ENCODE assay signal across 16 cellular contexts in the genomic region with DNA sequence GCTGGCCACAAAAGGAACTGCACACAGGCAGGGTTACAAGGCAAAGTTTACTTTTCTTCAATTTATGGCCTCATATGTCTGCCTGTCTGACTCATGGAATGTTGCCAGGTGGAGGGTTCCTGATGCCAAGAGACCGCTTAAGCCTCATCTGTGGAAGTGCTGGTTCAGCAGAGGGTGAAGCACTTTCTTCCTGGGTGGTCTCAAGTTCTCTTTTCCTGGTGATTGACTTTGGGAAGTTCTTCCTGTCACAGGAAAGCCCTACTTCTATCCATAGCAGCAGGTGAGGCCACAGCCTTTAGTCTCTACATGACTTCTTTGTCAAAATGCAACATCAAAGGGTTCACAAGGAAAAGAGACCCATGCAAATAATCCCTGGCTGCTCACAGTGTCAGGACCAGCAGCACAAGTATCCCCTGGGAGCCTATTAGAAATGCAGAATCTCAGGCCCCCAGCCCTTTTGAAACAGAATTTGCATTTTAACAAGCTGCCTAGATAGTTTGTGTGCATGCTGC.
DNase-seq lines count a peak whose midpoint lies in the region; ATAC-seq, FAIRE-seq and TF ChIP-seq lines count a peak whose summit lies in the region.
"Had no signal": no experiment of that assay in that cellular context is flagged by ENCODE, and none has a peak within 500 bp of the region (broad histone marks: within the 10 kb centered on the region; RNA-seq: fewer than 3 reads in every experiment).

No MANE protein-coding gene starts in this region.

- no peaks in the 10 kb centered on the region for H3K79me2 ChIP-seq in endothelial cell of umbilical vein (ENCODE audit: control insufficient read depth, insufficient read depth, low read length)

- DNase-seq in ELF-1 (ENCODE audit: low read depth, low spot score), result peak; percentile 68
- DNase-seq in NCI-H1092 treated with DMSO at 0.1 percent for 48 hours (lab: John Stamatoyannopoulos, UW), result peak; percentile 66
- peak; percentile 37 for DNase-seq in endothelial cell of umbilical vein (ENCODE audit: low read depth, low spot score)
- DNase-seq in sciatic nerve (ENCODE audit: low spot score), result no peak
- no peak for DNase-seq in germinal center (ENCODE audit: low spot score)
- no peak for DNase-seq in left ventricle myocardium inferior
- DNase-seq in dorsolateral prefrontal cortex, result no peak
- DNase-seq: activated naive CD8-positive, alpha-beta T cell treated with anti-CD3 and anti-CD28 coated beads, Interleukin-2, amount 10 ng/mL, durations not matched to agents 7 days and 5 days; activated T-cell treated with anti-CD3 and anti-CD28 coated beads for 4 hours; cortex of kidney; NCI-H2171 had no signal

- FAIRE-seq in endothelial cell of umbilical vein (lab: Jason Lieb, UNC), result no peak
- FAIRE-seq: islet of Langerhans had no signal

- dilution Hi-C loops in endothelial cell of umbilical vein (cut with MboI; ENCODE audit: extremely low pct_ligation_motif_present, low sequenced_read_pairs), result no loop called here

- BruUV-seq in endothelial cell of umbilical vein (replicated peaks; lab: Mats Ljungman, UMichigan), result no TSS peak

- no peak overlapping the region for H2AFZ ChIP-seq in endothelial cell of umbilical vein (ENCODE audit: low read depth, low read length)

- H3K27me3 ChIP-seq in endothelial cell of umbilical vein (ENCODE audit: control insufficient read depth in 2 of 2, insufficient read depth in 2 of 2, low read length in 2 of 2), result peaks cover 3 to 11% of the 10 kb centered on the region in 2 experiments
- peaks cover 39% of the 10 kb centered on the region for H3K27me3 ChIP-seq in left ventricle myocardium inferior (ENCODE audit: low read depth)
- H3K27me3 ChIP-seq in dorsolateral prefrontal cortex, result no peaks in the 10 kb centered on the region

- H3K27ac ChIP-seq in endothelial cell of umbilical vein (ENCODE audit: insufficient read depth, low read depth, low read length), result no peak overlapping the region
- no peak overlapping the region for H3K27ac ChIP-seq in left ventricle myocardium inferior (replicated peaks)
- H3K27ac ChIP-seq in dorsolateral prefrontal cortex, result no peak overlapping the region
- H3K27ac ChIP-seq: HL-60 had no signal

- H3K9me3 Mint-ChIP-seq in nephron, result peaks cover 6% of the 10 kb centered on the region

- no peaks in the 10 kb centered on the region for H3K9me3 ChIP-seq in endothelial cell of umbilical vein (replicated peaks; ENCODE audit: control insufficient read depth, insufficient read depth, low read length)
- no peaks in the 10 kb centered on the region for H3K9me3 ChIP-seq in left ventricle myocardium inferior (replicated peaks)

- TF ChIP-seq POLR2A in endothelial cell of umbilical vein (IDR thresholded peaks at IDR 0.05; ENCODE audit: low read depth, low read length), result no peak

- no peak for ATAC-seq in sciatic nerve
- ATAC-seq: activated CD4-positive, CD25-positive, alpha-beta regulatory T cell treated with anti-CD3 and anti-CD28 coated beads, Interleukin-2, amount 50 U/mL, for 24 hours had no signal

- TF ChIP-seq CTCF in endothelial cell of umbilical vein (IDR thresholded peaks at IDR 0.05; ENCODE audit: extremely low read depth in 1 of 2, insufficient read depth in 1 of 2, low read depth in 1 of 2, low read length in 2 of 2) (no peak), nephron (IDR thresholded peaks at IDR 0.05; ENCODE audit: unreplicated experiment in 3 of 3) (no peak), left ventricle myocardium inferior (IDR thresholded peaks at IDR 0.05; ENCODE audit: borderline replicate concordance) (no peak), dorsolateral prefrontal cortex (IDR thresholded peaks at IDR 0.05 in 54 of 56, conservative IDR thresholded peaks at IDR 0.05 in 2 of 56; ENCODE audit: low read depth in 1 of 56, partially characterized antibody in 56 of 56) (no peak)

- no peak overlapping the region for H3K9ac ChIP-seq in endothelial cell of umbilical vein (replicated peaks; ENCODE audit: extremely low read depth, insufficient read depth, low read length)

- no peaks in the 10 kb centered on the region for H3K9me1 ChIP-seq in endothelial cell of umbilical vein (replicated peaks; ENCODE audit: control insufficient read depth, extremely low read depth, insufficient read depth, low read length)

- H3K4me3 ChIP-seq in endothelial cell of umbilical vein (replicated peaks in 1 of 3; ENCODE audit: insufficient read depth in 1 of 3, low read depth in 1 of 3, low read length in 3 of 3), result no peak overlapping the region
- H3K4me3 ChIP-seq in left ventricle myocardium inferior, result no peak overlapping the region
- no peak overlapping the region for H3K4me3 ChIP-seq in dorsolateral prefrontal cortex

- intact Hi-C loops in endothelial cell of umbilical vein (cut with micrococcal nuclease), result no loop called here
- intact Hi-C loops in sciatic nerve (cut with DNase I), result no loop called here
- intact Hi-C loops in left ventricle myocardium inferior (cut with micrococcal nuclease), result no loop called here
- intact Hi-C loops in dorsolateral prefrontal cortex (cut with DNase I), result no loop called here

- H3K36me3 ChIP-seq in endothelial cell of umbilical vein (ENCODE audit: control insufficient read depth in 2 of 2, extremely low read depth in 1 of 2, insufficient read depth in 2 of 2, low read length in 2 of 2), result no peaks in the 10 kb centered on the region
- no peaks in the 10 kb centered on the region for H3K36me3 ChIP-seq in left ventricle myocardium inferior

- no peak overlapping the region for H3K4me3 Mint-ChIP-seq in nephron
- H3K4me3 Mint-ChIP-seq: activated naive CD8-positive, alpha-beta T cell treated with anti-CD3 and anti-CD28 coated beads, Interleukin-2, amount 10 ng/mL, durations not matched to agents 7 days and 5 days; B cell had no signal

- peaks cover 6% of the 10 kb centered on the region for H3K27me3 Mint-ChIP-seq in nephron (ENCODE audit: low read depth)

- CTCF ChIA-PET in endothelial cell of umbilical vein (lab: Charles Lee), result interaction anchor here (0.8 to 1.4 kb wide), 10 partner anchors 7 to 112 kb away, joined by 3 to 6 read pairs (median 3); no protein-coding TSS in a partner anchor

- no peaks in the 10 kb centered on the region for H3K36me3 Mint-ChIP-seq in nephron (ENCODE audit: low read depth)
- H3K36me3 Mint-ChIP-seq: activated naive CD8-positive, alpha-beta T cell treated with anti-CD3 and anti-CD28 coated beads, Interleukin-2, amount 10 ng/mL, durations not matched to agents 7 days and 5 days had no signal

- no peak overlapping the region for H3K4me2 ChIP-seq in endothelial cell of umbilical vein (ENCODE audit: insufficient read depth, low read length)

- POLR2A ChIA-PET in endothelial cell of umbilical vein (lab: Charles Lee), result no interaction called here

- H3K4me1 Mint-ChIP-seq in nephron, result peaks cover 51% of the 10 kb centered on the region
- H3K4me1 Mint-ChIP-seq: activated naive CD8-positive, alpha-beta T cell treated with anti-CD3 and anti-CD28 coated beads, Interleukin-2, amount 10 ng/mL, durations not matched to agents 7 days and 5 days; B cell had no signal

- peak overlapping the region; percentile 77 to 91 (median 78) for H3K27ac Mint-ChIP-seq in nephron
- H3K27ac Mint-ChIP-seq: activated naive CD8-positive, alpha-beta T cell treated with anti-CD3 and anti-CD28 coated beads, Interleukin-2, amount 10 ng/mL, durations not matched to agents 7 days and 5 days; B cell had no signal

- H3K4me1 ChIP-seq in endothelial cell of umbilical vein (ENCODE audit: control insufficient read depth, extremely low read depth, insufficient read depth, low read length), result no peaks in the 10 kb centered on the region
- no peaks in the 10 kb centered on the region for H3K4me1 ChIP-seq in left ventricle myocardium inferior

- H4K20me1 ChIP-seq in endothelial cell of umbilical vein (replicated peaks; ENCODE audit: control insufficient read depth, extremely low read depth, insufficient read depth, low read length), result no peaks in the 10 kb centered on the region

TF ChIP-seq in endothelial cell of umbilical vein, 7 proteins besides CTCF, POLR2A, EP300 and RAD21:
- TF ChIP-seq FOS (IDR thresholded peaks at IDR 0.05; ENCODE audit: borderline replicate concordance, insufficient read depth, low read length) (no peak), GATA2 (IDR thresholded peaks at IDR 0.05; ENCODE audit: insufficient read depth, insufficient read length, low read depth, low read length) (no peak), MYC (IDR thresholded peaks at IDR 0.05; ENCODE audit: low read depth, low read length) (no peak)
- TF ChIP-seq, protein P1, sequence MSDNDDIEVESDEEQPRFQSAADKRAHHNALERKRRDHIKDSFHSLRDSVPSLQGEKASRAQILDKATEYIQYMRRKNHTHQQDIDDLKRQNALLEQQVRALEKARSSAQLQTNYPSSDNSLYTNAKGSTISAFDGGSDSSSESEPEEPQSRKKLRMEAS (IDR thresholded peaks at IDR 0.05; ENCODE audit: insufficient read depth, insufficient read length), result no peak

Comparison
In these comparisons a context has a peak if more than half of its experiments do, and no peak if none do; other contexts are left out.
1. DNase-seq: peak in ELF-1 (single experiment), NCI-H1092 treated with DMSO at 0.1 percent for 48 hours (single experiment) and endothelial cell of umbilical vein (single experiment); none in sciatic nerve (single experiment), germinal center (single experiment), left ventricle myocardium inferior (single experiment) and dorsolateral prefrontal cortex (0 of 10).